ENCODE assay signal across 18 cellular contexts in the genomic region with DNA sequence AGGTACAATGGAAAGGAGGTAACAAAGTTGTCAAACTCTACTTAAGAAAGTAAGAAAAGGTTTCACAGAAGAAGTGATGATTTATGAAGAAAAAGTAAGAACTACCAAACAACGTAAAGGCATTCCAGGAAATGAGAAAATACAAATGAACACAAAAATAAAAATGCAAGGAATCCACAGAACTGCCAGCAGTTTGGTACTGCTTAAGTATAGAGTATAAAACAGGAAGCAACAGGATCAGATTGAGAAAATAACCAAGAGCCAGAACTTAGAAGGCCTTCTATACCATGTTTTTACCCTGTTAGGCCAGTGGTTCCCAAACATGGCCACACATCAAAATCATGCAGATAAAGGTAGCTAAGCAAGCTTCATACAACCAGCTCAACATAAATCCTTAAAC. TPM values are rescaled to one million over a fixed set of nuclear protein-coding genes. Genes with fewer than 3 reads are reported as not detected.
A peak's percentile ranks its signal among the peaks of the same experiment; 100 is the strongest.
DNase-seq lines count a peak whose midpoint lies in the region; ATAC-seq, FAIRE-seq and TF ChIP-seq lines count a peak whose summit lies in the region.
"Had no signal": no experiment of that assay in that cellular context is flagged by ENCODE, and none has a peak within 500 bp of the region (broad histone marks: within the 10 kb centered on the region; RNA-seq: fewer than 3 reads in every experiment).

No MANE protein-coding gene starts in this region.

- H3K4me3 Mint-ChIP-seq in activated CD8-positive, alpha-beta T cell treated with anti-CD3 and anti-CD28 coated beads for 36 hours: no peak overlapping the region
- H3K4me3 Mint-ChIP-seq in activated CD8-positive, alpha-beta T cell treated with anti-CD3 and anti-CD28 coated beads, Interleukin-2, amount 10 ng/mL, durations not matched to agents 7 days and 5 days: no peak overlapping the region

- no peak for FAIRE-seq in GM12878 (lab: Jason Lieb, UNC)

- no peak for ATAC-seq in activated CD8-positive, alpha-beta T cell treated with anti-CD3 and anti-CD28 coated beads for 36 hours
- no peak for ATAC-seq in activated CD8-positive, alpha-beta T cell treated with anti-CD3 and anti-CD28 coated beads, Interleukin-2, amount 10 ng/mL, durations not matched to agents 7 days and 5 days
- peak; percentile 37; the same call in 2 of the 3 replicates for ATAC-seq in GM12878
- no peak for ATAC-seq in HG03045 (IDR thresholded peaks at IDR 0.05; ENCODE audit: unreplicated experiment)
- ATAC-seq in GM18511 (IDR thresholded peaks at IDR 0.05; ENCODE audit: unreplicated experiment): no peak
- no peak for ATAC-seq in HG03280 (IDR thresholded peaks at IDR 0.05; ENCODE audit: unreplicated experiment)

- DNase-seq in activated CD8-positive, alpha-beta T cell treated with anti-CD3 and anti-CD28 coated beads for 36 hours: no peak
- no peak for DNase-seq in activated CD8-positive, alpha-beta T cell treated with anti-CD3 and anti-CD28 coated beads, Interleukin-2, amount 10 ng/mL, durations not matched to agents 7 days and 5 days
- DNase-seq in Karpas-422 (peak; percentile 34), GM12878 (ENCODE audit: low read depth, low spot score) (no peak), osteoblast (ENCODE audit: insufficient read length, low spot score, missing footprints) (no peak)
- DNase-seq: KBM-7, NCI-H1436 treated with DMSO at 0.1 percent for 48 hours, NCI-H2081 treated with DMSO at 0.1 percent for 48 hours, NCI-H510A treated with DMSO at 0.1 percent for 48 hours, PC-9 had no signal

- H3K79me2 ChIP-seq in Karpas-422 (ENCODE audit: low read length) (peaks cover 81% of the 10 kb centered on the region), GM12878 (ENCODE audit: control insufficient read depth, insufficient read depth, low read length) (no peaks in the 10 kb centered on the region; the same call in none of the 2 replicates), osteoblast (ENCODE audit: insufficient read depth, low read length) (peaks cover 8% of the 10 kb centered on the region)

- no peaks in the 10 kb centered on the region for H3K27me3 ChIP-seq in Karpas-422 (ENCODE audit: low read length)
- H3K27me3 ChIP-seq in GM12878 (replicated peaks in 1 of 2; ENCODE audit: control insufficient read depth in 2 of 2, insufficient read depth in 2 of 2, low read length in 1 of 2): no peaks in the 10 kb centered on the region
- H3K27me3 ChIP-seq in osteoblast (ENCODE audit: insufficient read depth, low read length): no peaks in the 10 kb centered on the region
- H3K27me3 ChIP-seq: BLaER1, SJSA1 had no signal

- no TSS peak for BruUV-seq in GM12878 (replicated peaks; lab: Mats Ljungman, UMichigan)

- no peak overlapping the region for H2AFZ ChIP-seq in Karpas-422 (ENCODE audit: low read length)
- H2AFZ ChIP-seq in GM12878 (ENCODE audit: control insufficient read depth, low read depth, low read length): no peak overlapping the region
- H2AFZ ChIP-seq in osteoblast (ENCODE audit: low read length): no peak overlapping the region
- H2AFZ ChIP-seq: PC-9 had no signal

- H3K9me2 ChIP-seq in Karpas-422 (replicated peaks; ENCODE audit: insufficient read depth, low read length): no peaks in the 10 kb centered on the region

- CTCF ChIA-PET in activated CD8-positive, alpha-beta T cell treated with anti-CD3 and anti-CD28 coated beads for 36 hours (lab: Charles Lee): interaction anchor here (0.8 kb wide), 1 partner anchor 54 kb away, joined by 4 read pairs; no protein-coding TSS in a partner anchor
- CTCF ChIA-PET in activated CD8-positive, alpha-beta T cell treated with anti-CD3 and anti-CD28 coated beads, Interleukin-2, amount 10 ng/mL, durations not matched to agents 7 days and 5 days (lab: Charles Lee): interaction anchor here (0.9 kb wide), 1 partner anchor 9 kb away, joined by 3 read pairs; no protein-coding TSS in a partner anchor
- CTCF ChIA-PET in GM12878 (lab: Yijun Ruan, JAX): interaction anchor here (1.2 to 2.6 kb wide), 4 partner anchors 9 to 54 kb away, joined by 3 to 8 read pairs (median 6); a partner anchor contains a TSS

- no peak overlapping the region for H3K4me2 ChIP-seq in Karpas-422 (ENCODE audit: low read depth, low read length, poor library complexity, severe bottlenecking)
- no peak overlapping the region for H3K4me2 ChIP-seq in GM12878 (ENCODE audit: control insufficient read depth, insufficient read depth)
- no peak overlapping the region for H3K4me2 ChIP-seq in osteoblast (ENCODE audit: insufficient read depth, low read length)
- H3K4me2 ChIP-seq: BLaER1, PC-9 had no signal

- H3K4me1 Mint-ChIP-seq in activated CD8-positive, alpha-beta T cell treated with anti-CD3 and anti-CD28 coated beads for 36 hours (ENCODE audit: low read depth): peaks cover 30% of the 10 kb centered on the region
- peaks cover 21% of the 10 kb centered on the region for H3K4me1 Mint-ChIP-seq in activated CD8-positive, alpha-beta T cell treated with anti-CD3 and anti-CD28 coated beads, Interleukin-2, amount 10 ng/mL, durations not matched to agents 7 days and 5 days (ENCODE audit: low read depth)

- TF ChIP-seq EP300 in GM12878 (IDR thresholded peaks at IDR 0.05; ENCODE audit: borderline replicate concordance in 1 of 2, control insufficient read depth in 1 of 2, low read depth in 2 of 2, low read length in 2 of 2): no peak

- SMC1A ChIA-PET in GM12878 (lab: Charles Lee; ENCODE audit: uncharacterized antibody, unreplicated experiment): no interaction called here

- RAD21 ChIA-PET in GM12878 (lab: Charles Lee; ENCODE audit: unreplicated experiment): no interaction called here

- H3K4me3 ChIP-seq in Karpas-422 (ENCODE audit: low read length): no peak overlapping the region
- H3K4me3 ChIP-seq in GM12878: no peak overlapping the region
- no peak overlapping the region for H3K4me3 ChIP-seq in osteoblast (ENCODE audit: insufficient read depth, low read length)
- H3K4me3 ChIP-seq: BLaER1, HAP-1, PC-9, SJSA1 had no signal

- H3K4me1 ChIP-seq in Karpas-422 (ENCODE audit: low read length) (no peaks in the 10 kb centered on the region), GM12878 (ENCODE audit: control insufficient read depth, insufficient read depth, low read length) (no peaks in the 10 kb centered on the region), osteoblast (ENCODE audit: insufficient read depth, low read length) (no peaks in the 10 kb centered on the region)
- H3K4me1 ChIP-seq: BLaER1, HAP-1, SJSA1 had no signal

- intact Hi-C loops in activated CD8-positive, alpha-beta T cell treated with anti-CD3 and anti-CD28 coated beads for 36 hours (cut with micrococcal nuclease): no loop called here
- intact Hi-C loops in GM12878 (cut with micrococcal nuclease; ENCODE audit: unreplicated experiment): no loop called here

- POLR2A ChIA-PET in activated CD8-positive, alpha-beta T cell treated with anti-CD3 and anti-CD28 coated beads for 36 hours (lab: Charles Lee): interaction anchor here (0.6 kb wide), 1 partner anchor 184 kb away, joined by 4 read pairs; no protein-coding TSS in a partner anchor
- POLR2A ChIA-PET in activated CD8-positive, alpha-beta T cell treated with anti-CD3 and anti-CD28 coated beads, Interleukin-2, amount 10 ng/mL, durations not matched to agents 7 days and 5 days (lab: Charles Lee): no interaction called here
- POLR2A ChIA-PET in GM12878 (lab: Charles Lee): interaction anchor here (2.8 kb wide), 1 partner anchor 9 kb away, joined by 7 read pairs; a partner anchor contains a TSS

- no peak overlapping the region for H3K9ac ChIP-seq in Karpas-422 (ENCODE audit: low read length)
- no peak overlapping the region for H3K9ac ChIP-seq in GM12878 (ENCODE audit: control insufficient read depth, insufficient read depth, low read length)
- H3K9ac ChIP-seq: BLaER1 had no signal

- peak overlapping the region; percentile 27 for H3K27ac Mint-ChIP-seq in activated CD8-positive, alpha-beta T cell treated with anti-CD3 and anti-CD28 coated beads for 36 hours
- H3K27ac Mint-ChIP-seq in activated CD8-positive, alpha-beta T cell treated with anti-CD3 and anti-CD28 coated beads, Interleukin-2, amount 10 ng/mL, durations not matched to agents 7 days and 5 days: no peak overlapping the region

- in situ Hi-C loops in GM12878 (cut with MboI): no loop called here

- no peak overlapping the region for H3K27ac ChIP-seq in Karpas-422 (ENCODE audit: low read length)
- H3K27ac ChIP-seq in GM12878 (ENCODE audit: control insufficient read depth, insufficient read depth): no peak overlapping the region
- H3K27ac ChIP-seq in osteoblast (ENCODE audit: low read depth, low read length): peak overlapping the region; percentile 36
- H3K27ac ChIP-seq: BLaER1, PC-9, SJSA1 had no signal

- no peak for TF ChIP-seq POLR2A in GM12878 (IDR thresholded peaks at IDR 0.05; ENCODE audit: low read depth, low read length)

- no peaks in the 10 kb centered on the region for H4K20me1 ChIP-seq in Karpas-422 (ENCODE audit: insufficient read depth, low read depth, low read length)
- no peaks in the 10 kb centered on the region for H4K20me1 ChIP-seq in GM12878 (ENCODE audit: control insufficient read depth, insufficient read depth)
- H4K20me1 ChIP-seq in osteoblast (ENCODE audit: insufficient read depth, low read length): peaks cover 3% of the 10 kb centered on the region

- no peaks in the 10 kb centered on the region for H3K27me3 Mint-ChIP-seq in activated CD8-positive, alpha-beta T cell treated with anti-CD3 and anti-CD28 coated beads for 36 hours
- H3K27me3 Mint-ChIP-seq in activated CD8-positive, alpha-beta T cell treated with anti-CD3 and anti-CD28 coated beads, Interleukin-2, amount 10 ng/mL, durations not matched to agents 7 days and 5 days (ENCODE audit: low read depth): no peaks in the 10 kb centered on the region

- no peak for TF ChIP-seq RAD21 in GM12878 (IDR thresholded peaks at IDR 0.05; ENCODE audit: insufficient read depth, low read depth, low read length)

- H3K36me3 Mint-ChIP-seq in activated CD8-positive, alpha-beta T cell treated with anti-CD3 and anti-CD28 coated beads for 36 hours (ENCODE audit: low read depth): peaks cover 27% of the 10 kb centered on the region
- peaks cover 37% of the 10 kb centered on the region for H3K36me3 Mint-ChIP-seq in activated CD8-positive, alpha-beta T cell treated with anti-CD3 and anti-CD28 coated beads, Interleukin-2, amount 10 ng/mL, durations not matched to agents 7 days and 5 days (ENCODE audit: low read depth)

- H3K9me3 Mint-ChIP-seq in activated CD8-positive, alpha-beta T cell treated with anti-CD3 and anti-CD28 coated beads for 36 hours: no peaks in the 10 kb centered on the region
- H3K9me3 Mint-ChIP-seq in activated CD8-positive, alpha-beta T cell treated with anti-CD3 and anti-CD28 coated beads, Interleukin-2, amount 10 ng/mL, durations not matched to agents 7 days and 5 days (ENCODE audit: insufficient read depth): no peaks in the 10 kb centered on the region

- no peak for TF ChIP-seq CTCF in activated CD8-positive, alpha-beta T cell treated with anti-CD3 and anti-CD28 coated beads for 36 hours (IDR thresholded peaks at IDR 0.05)
- TF ChIP-seq CTCF in GM12878 (IDR thresholded peaks at IDR 0.05 in 2 of 3, conservative IDR thresholded peaks at IDR 0.05 in 1 of 3; ENCODE audit: control insufficient read depth in 2 of 3, extremely low read depth in 1 of 3, insufficient read depth in 1 of 3, low read depth in 3 of 3, low read length in 3 of 3): no peak
- TF ChIP-seq CTCF in osteoblast (IDR thresholded peaks at IDR 0.05; ENCODE audit: extremely low read depth, low read depth, low read length): no peak

- no peaks in the 10 kb centered on the region for H3K9me3 ChIP-seq in Karpas-422 (ENCODE audit: low read length)
- no peaks in the 10 kb centered on the region; the same call in 2 of the 3 replicates for H3K9me3 ChIP-seq in GM12878 (replicated peaks; ENCODE audit: control insufficient read depth, insufficient read depth, low read length)
- H3K9me3 ChIP-seq in osteoblast (ENCODE audit: low read depth, low read length): no peaks in the 10 kb centered on the region
- H3K9me3 ChIP-seq: BLaER1, HAP-1, SJSA1 had no signal

- peaks cover 42% of the 10 kb centered on the region for H3K36me3 ChIP-seq in Karpas-422 (ENCODE audit: insufficient read depth, low read length)
- H3K36me3 ChIP-seq in GM12878 (ENCODE audit: control insufficient read depth in 2 of 2, insufficient read depth in 2 of 2, low read length in 1 of 2): peaks cover 1 to 4% of the 10 kb centered on the region in 2 experiments; a peak in 3 of 4 replicates
- H3K36me3 ChIP-seq in osteoblast (ENCODE audit: insufficient read depth, low read length): peaks cover 2% of the 10 kb centered on the region

- WGBS in GM12878 (ENCODE audit: insufficient coverage, insufficient replicate concordance, low lambda C conversion rate, missing lambda C conversion rate): 97% methylated on average over 1 of the region's 1 CpG

RNA-seq across cellular contexts. Expression of a gene that starts 9.2 kb away (rescaled TPM):
- 10 to 100 TPM; 62.8 to 63.7 TPM for total RNA-seq in activated CD8-positive, alpha-beta T cell treated with anti-CD3 and anti-CD28 coated beads for 36 hours
- total RNA-seq in activated CD8-positive, alpha-beta T cell treated with anti-CD3 and anti-CD28 coated beads, Interleukin-2, amount 10 ng/mL, durations not matched to agents 7 days and 5 days: 10 to 100 TPM; 50.2 to 50.9 TPM
- 47.8 and 59.0 TPM in 2 replicates for total RNA-seq in Karpas-422 (2014; rRNA removed; shearing (Covaris generic); ENCODE audit: low replicate concordance)
- total RNA-seq in GM12878 (2013; cell fraction: nucleolus; rRNA removed): 45.8 and 47.9 TPM in 2 replicates
- 51.7 and 65.3 TPM in 2 replicates for total RNA-seq in GM12878 (2014; rRNA removed)
- 96.3 and 101 TPM in 2 replicates for total RNA-seq in GM12878 (2014; rRNA removed; fragmentation: Illumina TruSeq; extraction: Trizol)
- 58.4 and 61.4 TPM in 2 replicates for total RNA-seq in GM12878 (2021)
- 17.5 TPM for polyA plus RNA-seq in GM12878 (2011; ENCODE audit: low read depth)
- 70.7 and 152 TPM in 2 replicates for polyA plus RNA-seq in GM12878 (2011; rRNA removed)
- polyA plus RNA-seq in GM12878 (2011; cell fraction: cytosol; rRNA removed): 6.7 and 8.0 TPM in 2 replicates
- 16.7 and 22.4 TPM in 2 replicates for polyA plus RNA-seq in GM12878 (2011; cell fraction: nucleus; rRNA removed)
- 43.2 and 44.3 TPM in 2 replicates for polyA plus RNA-seq in GM12878 (2012)
- polyA plus RNA-seq in GM12878 (2014; fragmentation: Illumina TruSeq; extraction: Trizol): 77.4 and 97.3 TPM in 2 replicates
- polyA plus RNA-seq in GM12878 (2014; fragmentation: Nextera tagmentation; extraction: Ambion mirVana): 100 to 1,000 TPM; 183 to 209 TPM
- 48.6 and 51.0 TPM in 2 replicates for polyA plus RNA-seq in GM12878 (2014; rRNA removed)
- 100 to 1,000 TPM; 163 to 175 TPM for polyA plus RNA-seq in GM12878 (2016; fragmentation: Nextera tagmentation; extraction: Ambion mirVana)
- 10.7 and 11.3 TPM in 2 replicates for polyA minus RNA-seq in GM12878 (2011; rRNA and poly(A)+ RNA removed)
- polyA minus RNA-seq in GM12878 (2011; cell fraction: cytosol; rRNA and poly(A)+ RNA removed): 9.8 and 16.6 TPM in 2 replicates
- polyA minus RNA-seq in GM12878 (2011; cell fraction: nucleus; rRNA and poly(A)+ RNA removed): 30.6 and 39.8 TPM in 2 replicates
- total RNA-seq in osteoblast: 25.7 and 30.6 TPM in 2 replicates

RNA-seq across cellular contexts. Expression of a gene that starts 14.0 kb away (rescaled TPM):
- under 1 TPM in 1 of 2 experiments, not detected in 1; 0.09 TPM for total RNA-seq in activated CD8-positive, alpha-beta T cell treated with anti-CD3 and anti-CD28 coated beads for 36 hours
- total RNA-seq in activated CD8-positive, alpha-beta T cell treated with anti-CD3 and anti-CD28 coated beads, Interleukin-2, amount 10 ng/mL, durations not matched to agents 7 days and 5 days: not detected
- total RNA-seq in Karpas-422 (2014; rRNA removed; shearing (Covaris generic); ENCODE audit: low replicate concordance): 0.22 and 0.97 TPM in 2 replicates
- total RNA-seq in GM12878 (2013; cell fraction: nucleolus; rRNA removed): 0.29 and 0.49 TPM in 2 replicates
- 0.05 TPM in 1 of 2 replicates, not detected in the other for total RNA-seq in GM12878 (2014; rRNA removed)
- total RNA-seq in GM12878 (2014; rRNA removed; fragmentation: Illumina TruSeq; extraction: Trizol): 0.04 TPM in 1 of 2 replicates, not detected in the other
- total RNA-seq in GM12878 (2021): not detected in 2 replicates
- not detected for polyA plus RNA-seq in GM12878 (2011; ENCODE audit: low read depth)
- 0.03 and 0.08 TPM in 2 replicates for polyA plus RNA-seq in GM12878 (2011; rRNA removed)
- 0.03 TPM in 1 of 2 replicates, not detected in the other for polyA plus RNA-seq in GM12878 (2011; cell fraction: cytosol; rRNA removed)
- polyA plus RNA-seq in GM12878 (2011; cell fraction: nucleus; rRNA removed): 0.07 and 0.23 TPM in 2 replicates
- polyA plus RNA-seq in GM12878 (2012): 0.04 TPM in 1 of 2 replicates, not detected in the other
- polyA plus RNA-seq in GM12878 (2014; fragmentation: Illumina TruSeq; extraction: Trizol): not detected in 2 replicates
- not detected for polyA plus RNA-seq in GM12878 (2014; fragmentation: Nextera tagmentation; extraction: Ambion mirVana)
- not detected in 2 replicates for polyA plus RNA-seq in GM12878 (2014; rRNA removed)
- not detected for polyA plus RNA-seq in GM12878 (2016; fragmentation: Nextera tagmentation; extraction: Ambion mirVana)
- polyA minus RNA-seq in GM12878 (2011; rRNA and poly(A)+ RNA removed): not detected in 2 replicates
- polyA minus RNA-seq in GM12878 (2011; cell fraction: cytosol; rRNA and poly(A)+ RNA removed): not detected in 2 replicates
- polyA minus RNA-seq in GM12878 (2011; cell fraction: nucleus; rRNA and poly(A)+ RNA removed): 0.12 and 0.38 TPM in 2 replicates
- total RNA-seq in osteoblast: 0.72 and 0.88 TPM in 2 replicates

RNA-seq across cellular contexts. Expression of a gene that starts 53.2 kb away (rescaled TPM):
- total RNA-seq in activated CD8-positive, alpha-beta T cell treated with anti-CD3 and anti-CD28 coated beads for 36 hours: not detected
- not detected for total RNA-seq in activated CD8-positive, alpha-beta T cell treated with anti-CD3 and anti-CD28 coated beads, Interleukin-2, amount 10 ng/mL, durations not matched to agents 7 days and 5 days
- 0.04 TPM in 1 of 2 replicates, not detected in the other for total RNA-seq in Karpas-422 (2014; rRNA removed; shearing (Covaris generic); ENCODE audit: low replicate concordance)
- not detected in 2 replicates for total RNA-seq in GM12878 (2013; cell fraction: nucleolus; rRNA removed)
- total RNA-seq in GM12878 (2014; rRNA removed) (not detected in 2 replicates), GM12878 (2014; rRNA removed; fragmentation: Illumina TruSeq; extraction: Trizol) (not detected in 2 replicates), GM12878 (2021) (not detected in 2 replicates), osteoblast (not detected in 2 replicates)
- not detected for polyA plus RNA-seq in GM12878 (2011; ENCODE audit: low read depth)
- polyA plus RNA-seq in GM12878 (2011; rRNA removed) (not detected in 2 replicates), GM12878 (2014; fragmentation: Illumina TruSeq; extraction: Trizol) (not detected in 2 replicates), GM12878 (2014; fragmentation: Nextera tagmentation; extraction: Ambion mirVana) (not detected), GM12878 (2014; rRNA removed) (not detected in 2 replicates), GM12878 (2016; fragmentation: Nextera tagmentation; extraction: Ambion mirVana) (not detected)
- polyA plus RNA-seq in GM12878 (2011; cell fraction: cytosol; rRNA removed): not detected in 2 replicates
- polyA plus RNA-seq in GM12878 (2011; cell fraction: nucleus; rRNA removed): not detected in 2 replicates
- not detected in 2 replicates for polyA plus RNA-seq in GM12878 (2012)
- polyA minus RNA-seq in GM12878 (2011; rRNA and poly(A)+ RNA removed): not detected in 2 replicates
- not detected in 2 replicates for polyA minus RNA-seq in GM12878 (2011; cell fraction: cytosol; rRNA and poly(A)+ RNA removed)
- polyA minus RNA-seq in GM12878 (2011; cell fraction: nucleus; rRNA and poly(A)+ RNA removed): not detected in 2 replicates
- total RNA-seq: A172, M059J, PC-9 had no signal
